8 cellular contexts compared by ENCODE assay signal in genomic region chr2:111121873-111122630, GRCh38. TPM values are rescaled to one million over a fixed set of nuclear protein-coding genes. Genes with fewer than 3 reads are reported as not detected.
A peak's percentile ranks its signal among the peaks of the same experiment; 100 is the strongest.
DNase-seq lines count a peak whose midpoint lies in the region; ATAC-seq, FAIRE-seq and TF ChIP-seq lines count a peak whose summit lies in the region.

No MANE protein-coding gene starts in this region.

- H3K4me3 ChIP-seq in BE2C (ENCODE audit: low read depth, low read length) (peak overlapping the region; percentile 80), dorsolateral prefrontal cortex (peak overlapping the region; percentile 57 to 92 (median 82)), right lobe of liver (peak overlapping the region; percentile 71 to 78 (median 76))

- peak; percentile 29 for ATAC-seq in HG03378 (IDR thresholded peaks at IDR 0.05; ENCODE audit: unreplicated experiment)
- peak; percentile 65 to 76 (median 70) for ATAC-seq in right lobe of liver

- peak; percentile 88 for DNase-seq in BE2C
- peak; percentile 73 for DNase-seq in GM19239 (ENCODE audit: insufficient read length, low spot score)
- peak; percentile 88 for DNase-seq in NCI-H510A treated with DMSO at 0.1 percent for 48 hours (lab: John Stamatoyannopoulos, UW)
- DNase-seq in activated CD4-positive, alpha-beta T cell treated with anti-CD3 and anti-CD28 coated beads, Interleukin-2, amount 50 U/mL, for 1 hour: peak; percentile 74
- peak; percentile 28 to 93 (median 80) for DNase-seq in dorsolateral prefrontal cortex
- DNase-seq in right lobe of liver: peak; percentile 93 to 94 (median 94)
- peak; percentile 68 to 75 for DNase-seq in stimulated activated CD4-positive, alpha-beta T cell treated with anti-CD3 and anti-CD28 coated beads, Interleukin-2, amount 100 ng/mL, for 48 hours

- TF ChIP-seq CTCF in BE2C (IDR thresholded peaks at IDR 0.05; ENCODE audit: low read depth, low read length) (no peak), dorsolateral prefrontal cortex (IDR thresholded peaks at IDR 0.05 in 54 of 56, conservative IDR thresholded peaks at IDR 0.05 in 2 of 56; ENCODE audit: low read depth in 1 of 56, partially characterized antibody in 56 of 56) (peak in 10 of 56 donors; percentile 5 to 36 (median 22)), right lobe of liver (IDR thresholded peaks at IDR 0.05) (no peak)

- FAIRE-seq in GM19239 (lab: Jason Lieb, UNC): peak; percentile 37

- 0% methylated on average over 16 of the region's 90 CpGs for WGBS in right lobe of liver (ENCODE audit: insufficient coverage, low coverage, low lambda C conversion rate, missing lambda C conversion rate)

- intact Hi-C loops in dorsolateral prefrontal cortex (cut with DNase I): loop anchor here (2.0 to 5.0 kb wide), 3 partner anchors 40 to 310 kb away; no protein-coding TSS in a partner anchor
- intact Hi-C loops in right lobe of liver (cut with DNase I): loop anchor here in 1 of 2 donors (10.0 kb wide), 1 partner anchor 53 kb away; no protein-coding TSS in a partner anchor

- H3K36me3 ChIP-seq in BE2C: peaks cover 16% of the 10 kb centered on the region
- peaks cover 0 to 18% (median 7%) of the 10 kb centered on the region in 4 donors for H3K36me3 ChIP-seq in right lobe of liver

- H3K27me3 ChIP-seq in BE2C (no peaks in the 10 kb centered on the region), dorsolateral prefrontal cortex (peaks cover 0 to 30% (median 7%) of the 10 kb centered on the region in 45 donors), right lobe of liver (peaks cover 0 to 16% of the 10 kb centered on the region in 2 donors)

- H3K9me3 ChIP-seq in BE2C: no peaks in the 10 kb centered on the region
- H3K9me3 ChIP-seq in right lobe of liver: no peaks in the 10 kb centered on the region

- TF ChIP-seq POLR2A in right lobe of liver (IDR thresholded peaks at IDR 0.05): no peak

- H3K4me1 ChIP-seq in BE2C: no peaks in the 10 kb centered on the region
- H3K4me1 ChIP-seq in right lobe of liver: peaks cover 0 to 20% (median 5%) of the 10 kb centered on the region in 4 donors

- H3K27ac ChIP-seq in dorsolateral prefrontal cortex (peak overlapping the region in 36 of 59 donors; percentile 9 to 82 (median 58)), right lobe of liver (peak overlapping the region; percentile 74 to 95 (median 90))

RNA-seq across cellular contexts. Expression of gene BCL2L11, which starts 1.3 kb away (rescaled TPM):
- polyA plus RNA-seq in BE2C (2012; ENCODE audit: insufficient read depth, insufficient read length, low read depth): 9.3 TPM
- total RNA-seq in dorsolateral prefrontal cortex (10 to 100 TPM in 28 of 120 experiments, 1 to 10 TPM in 92; 3.2 to 20.0 (median 8.1) TPM), right lobe of liver (10 to 100 TPM in 2 of 6 experiments, 1 to 10 TPM in 4; 6.5 to 13.0 (median 8.8) TPM)

Comparison
In these comparisons a context has a peak if more than half of its experiments do, and no peak if none do; other contexts are left out.
1. Peak in every context shown above with its lines: DNase-seq, ATAC-seq, H3K4me3 ChIP-seq and H3K27ac ChIP-seq.